8 cellular contexts compared by ENCODE assay signal in the genomic region with DNA sequence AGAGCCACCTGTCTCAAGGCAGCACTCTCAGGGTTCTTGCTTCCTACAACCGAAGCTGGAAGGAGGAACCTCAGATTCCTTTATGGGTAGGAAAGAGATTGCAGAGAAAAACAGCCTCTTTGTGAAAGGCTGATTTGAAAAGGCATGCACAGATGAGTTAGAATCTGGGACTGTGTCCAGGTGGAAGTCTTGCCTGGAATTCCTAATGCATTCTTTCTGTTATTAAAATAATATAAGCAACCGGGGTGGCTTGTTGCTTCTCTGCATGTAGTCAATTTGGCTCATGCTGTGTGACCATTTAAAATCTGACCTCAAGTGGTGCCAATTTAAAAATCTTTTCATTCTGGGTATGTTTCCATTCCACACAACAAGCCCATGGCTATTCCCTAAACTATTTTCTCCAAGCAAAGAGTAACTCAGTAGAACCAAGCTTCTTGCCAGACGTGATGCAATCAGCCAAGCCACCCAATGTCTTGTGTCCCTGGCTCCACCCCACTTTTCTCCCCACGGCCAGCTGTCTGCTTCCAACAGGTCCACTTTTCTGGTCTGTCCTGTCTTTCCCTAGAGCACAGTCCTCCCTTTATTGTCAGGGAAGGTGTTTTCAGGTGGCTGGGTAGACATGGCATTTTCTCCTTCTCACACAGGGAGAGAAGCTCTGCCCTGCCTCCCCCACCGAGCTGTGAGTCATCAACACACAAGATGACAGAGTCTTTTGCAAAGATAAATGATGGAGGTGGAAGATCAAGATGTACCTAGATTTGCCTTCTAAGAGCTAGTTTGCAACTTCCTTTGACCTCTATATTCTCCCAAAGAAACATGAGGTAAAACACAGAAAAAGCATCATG.
DNase-seq lines count a peak whose midpoint lies in the region; ATAC-seq and TF ChIP-seq lines count a peak whose summit lies in the region.

No MANE protein-coding gene starts in this region.

- H3K9ac ChIP-seq in SK-N-MC (ENCODE audit: insufficient read length): no peak overlapping the region

- H3K4me1 ChIP-seq in naive thymus-derived CD4-positive, alpha-beta T cell (ENCODE audit: control insufficient read depth in 2 of 2, insufficient read depth in 2 of 2, low read length in 2 of 2): peaks cover 4 to 17% of the 10 kb centered on the region in 2 donors

- ATAC-seq in naive thymus-derived CD4-positive, alpha-beta T cell: peak; percentile 42
- ATAC-seq in HG03571 (IDR thresholded peaks at IDR 0.05; ENCODE audit: unreplicated experiment) (no peak), HG03108 (IDR thresholded peaks at IDR 0.05; ENCODE audit: unreplicated experiment) (no peak)

- peak overlapping the region in 6 of 9 donors; percentile 0 to 73 (median 42) for H3K27ac Mint-ChIP-seq in naive thymus-derived CD4-positive, alpha-beta T cell

- CTCF ChIA-PET in naive thymus-derived CD4-positive, alpha-beta T cell (lab: Charles Lee): interaction anchor here (0.8 kb wide), 1 partner anchor 95 kb away, joined by 3 read pairs; no protein-coding TSS in a partner anchor
- CTCF ChIA-PET in GM10248 (lab: Yijun Ruan, JAX): interaction anchor here (0.8 to 1.2 kb wide), 3 partner anchors 9 to 396 kb away, joined by 3 to 4 read pairs (median 4); no protein-coding TSS in a partner anchor

- H3K4me3 Mint-ChIP-seq in naive thymus-derived CD4-positive, alpha-beta T cell: peak overlapping the region in 2 of 10 donors; percentile 4 to 5

- peak overlapping the region; percentile 51; the same call in 1 of the 2 replicates for H3K27ac ChIP-seq in SK-N-MC
- H3K27ac ChIP-seq in cingulate gyrus (ENCODE audit: low read depth, low read length): peak overlapping the region; percentile 66
- no peak overlapping the region for H3K27ac ChIP-seq in naive thymus-derived CD4-positive, alpha-beta T cell (ENCODE audit: low read depth, low read length)
- H3K27ac ChIP-seq in substantia nigra (ENCODE audit: low read depth, low read length, poor library complexity, severe bottlenecking): peak overlapping the region; percentile 52

- H3K27me3 Mint-ChIP-seq in naive thymus-derived CD4-positive, alpha-beta T cell: peaks cover 0 to 2% (median 0%) of the 10 kb centered on the region in 5 donors

- POLR2A ChIA-PET in naive thymus-derived CD4-positive, alpha-beta T cell (lab: Charles Lee): interaction anchor here (0.6 to 1.7 kb wide), 4 partner anchors 66 to 204 kb away, joined by 3 to 5 read pairs (median 4); no protein-coding TSS in a partner anchor
- POLR2A ChIA-PET in GM10248 (lab: Yijun Ruan, JAX): no interaction called here

- H3K36me3 Mint-ChIP-seq in naive thymus-derived CD4-positive, alpha-beta T cell: peaks cover 0 to 6% (median 0%) of the 10 kb centered on the region in 5 donors

- no peak for TF ChIP-seq CTCF in GM10248 (IDR thresholded peaks at IDR 0.05; ENCODE audit: control extremely low read depth, extremely low read depth, low read depth, missing control alignments)

- peaks cover 20 to 65% (median 41%) of the 10 kb centered on the region in 7 donors for H3K4me1 Mint-ChIP-seq in naive thymus-derived CD4-positive, alpha-beta T cell

- H3K27me3 ChIP-seq in naive thymus-derived CD4-positive, alpha-beta T cell (ENCODE audit: control insufficient read depth in 2 of 2, insufficient read depth in 2 of 2, low read length in 2 of 2): no peaks in the 10 kb centered on the region

- H3K36me3 ChIP-seq in SK-N-MC (ENCODE audit: insufficient read depth, low read length): no peaks in the 10 kb centered on the region
- H3K36me3 ChIP-seq in naive thymus-derived CD4-positive, alpha-beta T cell (ENCODE audit: control insufficient read depth in 2 of 3, insufficient read depth in 3 of 3, low read length in 3 of 3): no peaks in the 10 kb centered on the region

- no peaks in the 10 kb centered on the region for H3K9me3 Mint-ChIP-seq in naive thymus-derived CD4-positive, alpha-beta T cell

- peak overlapping the region; percentile 32; the same call in 1 of the 2 replicates for H3K4me3 ChIP-seq in SK-N-MC
- no peak overlapping the region for H3K4me3 ChIP-seq in naive thymus-derived CD4-positive, alpha-beta T cell (ENCODE audit: low read length)

- H3K9me3 ChIP-seq in SK-N-MC (ENCODE audit: low read depth, low read length): no peaks in the 10 kb centered on the region
- H3K9me3 ChIP-seq in naive thymus-derived CD4-positive, alpha-beta T cell (ENCODE audit: control insufficient read depth in 2 of 3, low read length in 3 of 3): no peaks in the 10 kb centered on the region

- intact Hi-C loops in naive thymus-derived CD4-positive, alpha-beta T cell (cut with micrococcal nuclease): no loop called here

- DNase-seq in ELF-1 (ENCODE audit: low read depth, low spot score) (peak; percentile 36), SK-N-MC (ENCODE audit: low read depth, low spot score) (no peak), substantia nigra (lab: John Stamatoyannopoulos, UW) (peak in 24 of 49 donors; percentile 5 to 62 (median 30)), GM10248 (ENCODE audit: extremely low spot score) (no peak)
- peak in 1 of 9 donors; percentile 36 for DNase-seq in naive thymus-derived CD4-positive, alpha-beta T cell
